In genomic region chr9:137199411-137200121, GRCh38 we compare ENCODE assay signal across 1 cellular context.
TF ChIP-seq lines count a peak whose summit lies in the region.

No MANE protein-coding gene starts in this region.

TF ChIP-seq in HepG2, 621 proteins besides CTCF, POLR2A, EP300 and RAD21 (continues in another document):
- TF ChIP-seq ARID4A (CRISPR knock-in tag; IDR thresholded peaks at IDR 0.05; ENCODE audit: borderline replicate concordance) = no peak
- TF ChIP-seq HES4 (CRISPR knock-in tag; IDR thresholded peaks at IDR 0.05; ENCODE audit: borderline replicate concordance) = no peak
- TF ChIP-seq ZNF7 (CRISPR knock-in tag; IDR thresholded peaks at IDR 0.05) = no peak
- TF ChIP-seq PBX2 (CRISPR knock-in tag; IDR thresholded peaks at IDR 0.05) = no peak
- peak; percentile 62; the same call in 1 of the 2 replicates for TF ChIP-seq CSRNP1 (CRISPR knock-in tag; IDR thresholded peaks at IDR 0.05)
- peak; percentile 44; the same call in 1 of the 2 replicates for TF ChIP-seq ZNF687 (CRISPR knock-in tag; IDR thresholded peaks at IDR 0.05)
- peak; percentile 49; the same call in 1 of the 2 replicates for TF ChIP-seq HDAC1 (CRISPR knock-in tag; IDR thresholded peaks at IDR 0.05)
- TF ChIP-seq NFKBIZ (CRISPR knock-in tag; IDR thresholded peaks at IDR 0.05) = no peak
- no peak for TF ChIP-seq ZNF691 (CRISPR knock-in tag; IDR thresholded peaks at IDR 0.05; ENCODE audit: borderline replicate concordance, low read depth)
- no peak for TF ChIP-seq THYN1 (CRISPR knock-in tag; IDR thresholded peaks at IDR 0.05; ENCODE audit: borderline replicate concordance, low read depth)
- no peak; the same call in 1 of the 2 replicates for TF ChIP-seq PHF8 (CRISPR knock-in tag; IDR thresholded peaks at IDR 0.05)
- TF ChIP-seq ZHX1 (CRISPR knock-in tag; IDR thresholded peaks at IDR 0.05; ENCODE audit: low read depth) = no peak
- TF ChIP-seq AGO1 (IDR thresholded peaks at IDR 0.05; ENCODE audit: low read depth, low read length, poor library complexity, severe bottlenecking) = peak; percentile 25
- no peak for TF ChIP-seq ZSCAN9 (CRISPR knock-in tag; IDR thresholded peaks at IDR 0.05; ENCODE audit: borderline replicate concordance)
- no peak for TF ChIP-seq SMAD9 (CRISPR knock-in tag; IDR thresholded peaks at IDR 0.05)
- no peak for TF ChIP-seq ZSCAN5A (CRISPR knock-in tag; IDR thresholded peaks at IDR 0.05; ENCODE audit: borderline replicate concordance)
- TF ChIP-seq TCF7L2 (IDR thresholded peaks at IDR 0.05; ENCODE audit: low read depth, low read length) = no peak
- 0 out of 2 replicates have a peak, but pooled peaks have one; percentile 37 for TF ChIP-seq MXD1 (CRISPR knock-in tag; IDR thresholded peaks at IDR 0.05)
- 0 out of 2 replicates have a peak, but pooled peaks have one; percentile 35 for TF ChIP-seq ZNF790 (CRISPR knock-in tag; IDR thresholded peaks at IDR 0.05; ENCODE audit: borderline replicate concordance)
- no peak for TF ChIP-seq ZNF124 (CRISPR knock-in tag; IDR thresholded peaks at IDR 0.05)
- peak; percentile 52; the same call in 1 of the 2 replicates for TF ChIP-seq ZNF770 (CRISPR knock-in tag; IDR thresholded peaks at IDR 0.05)
- TF ChIP-seq ZNF503 (CRISPR knock-in tag; IDR thresholded peaks at IDR 0.05) = no peak
- TF ChIP-seq ZNF580 (CRISPR knock-in tag; IDR thresholded peaks at IDR 0.05; ENCODE audit: borderline replicate concordance, low read depth) = 0 out of 2 replicates have a peak, but pooled peaks have one; percentile 1
- TF ChIP-seq IRF1 (CRISPR knock-in tag; IDR thresholded peaks at IDR 0.05; ENCODE audit: low read depth) = no peak
